Comparison of ENCODE assay signal across 8 cellular contexts in genomic region chr22:46057762-46058420, GRCh38.
A peak's percentile ranks its signal among the peaks of the same experiment; 100 is the strongest.
DNase-seq lines count a peak whose midpoint lies in the region; ATAC-seq and TF ChIP-seq lines count a peak whose summit lies in the region.

No MANE protein-coding gene starts in this region.

- H3K27ac ChIP-seq in H9 (ENCODE audit: insufficient read length, low read depth, low read length) (no peak overlapping the region), right atrium auricular region (peak overlapping the region; percentile 96 to 100)

- WGBS in H9 (ENCODE audit: extremely low coverage, insufficient read length, low lambda C conversion rate): 100% methylated on average over 2 of the region's 13 CpGs

- no peaks in the 10 kb centered on the region for H4K20me1 ChIP-seq in H9 (ENCODE audit: control insufficient read depth, insufficient read depth, insufficient read length)

- no peak overlapping the region for H2BK15ac ChIP-seq in H9 (ENCODE audit: low read depth, low read length)

- no peaks in the 10 kb centered on the region for H3K36me3 ChIP-seq in right atrium auricular region

- H3K4me3 ChIP-seq in right atrium auricular region: peak overlapping the region in 1 of 2 donors; percentile 66

- no peak overlapping the region for H3K4me2 ChIP-seq in H9 (ENCODE audit: insufficient read depth, insufficient read length, low read length)

- no peak overlapping the region for H4K5ac ChIP-seq in H9 (ENCODE audit: insufficient read length, low read depth, low read length)

- no peak overlapping the region for H3K4me3 Mint-ChIP-seq in H9
- peak overlapping the region; percentile 34 for H3K4me3 Mint-ChIP-seq in activated naive CD8-positive, alpha-beta T cell treated with anti-CD3 and anti-CD28 coated beads for 36 hours

- H4K8ac ChIP-seq in H9 (replicated peaks; ENCODE audit: insufficient read length, low read depth, low read length): no peak overlapping the region

- no peak overlapping the region for H2BK5ac ChIP-seq in H9 (ENCODE audit: insufficient read length, low read length)

- H3K4ac ChIP-seq in H9 (ENCODE audit: low read depth, low read length): no peak overlapping the region

- TF ChIP-seq CTCF in GM13976 (IDR thresholded peaks at IDR 0.05; ENCODE audit: borderline replicate concordance, control extremely low read depth, extremely low read depth, insufficient read depth, missing control alignments) (no peak), H9 (conservative IDR thresholded peaks at IDR 0.05) (no peak), right atrium auricular region (IDR thresholded peaks at IDR 0.05) (no peak)

- H3K9ac ChIP-seq in H9 (ENCODE audit: extremely low read depth, insufficient read length, low read length): no peak overlapping the region

- H3T11ph ChIP-seq in H9 (ENCODE audit: low read length): no peak overlapping the region

- no peaks in the 10 kb centered on the region for H3K36me3 Mint-ChIP-seq in H9 (ENCODE audit: insufficient read depth in 1 of 3, low read depth in 3 of 3)
- H3K36me3 Mint-ChIP-seq in activated naive CD8-positive, alpha-beta T cell treated with anti-CD3 and anti-CD28 coated beads for 36 hours: peaks cover 2% of the 10 kb centered on the region

- H3K4me1 Mint-ChIP-seq in H9: peaks cover 0 to 4% of the 10 kb centered on the region in 2 experiments; a peak in 2 of 4 replicates
- H3K4me1 Mint-ChIP-seq in activated naive CD8-positive, alpha-beta T cell treated with anti-CD3 and anti-CD28 coated beads for 36 hours: peaks cover 42% of the 10 kb centered on the region

- H3K56ac ChIP-seq in H9 (ENCODE audit: insufficient read length, low read depth, low read length): no peak overlapping the region

- H3K9me3 Mint-ChIP-seq in H9: no peaks in the 10 kb centered on the region
- H3K9me3 Mint-ChIP-seq in activated naive CD8-positive, alpha-beta T cell treated with anti-CD3 and anti-CD28 coated beads for 36 hours: no peaks in the 10 kb centered on the region

- H2BK120ac ChIP-seq in H9 (ENCODE audit: low read depth, low read length, poor library complexity, severe bottlenecking): no peak overlapping the region

- no peak overlapping the region for H3K27ac Mint-ChIP-seq in H9
- H3K27ac Mint-ChIP-seq in activated naive CD8-positive, alpha-beta T cell treated with anti-CD3 and anti-CD28 coated beads for 36 hours: peak overlapping the region; percentile 65

- H3K79me1 ChIP-seq in H9 (ENCODE audit: insufficient read depth, low read depth, low read length, poor library complexity, severe bottlenecking): no peaks in the 10 kb centered on the region

- peak; percentile 68 for ATAC-seq in stimulated activated naive CD8-positive, alpha-beta T cell treated with anti-CD3 and anti-CD28 coated beads, Interleukin-15, Interleukin-2, amounts not matched to agents 100 U/mL and 50 U/mL, for 24 hours

- H3K27me3 ChIP-seq in H9 (ENCODE audit: insufficient read depth, low read length): no peaks in the 10 kb centered on the region
- H3K27me3 ChIP-seq in right atrium auricular region: no peaks in the 10 kb centered on the region

- H4K91ac ChIP-seq in H9 (ENCODE audit: insufficient read length, low read depth, low read length): no peak overlapping the region

- H3K79me2 ChIP-seq in H9 (ENCODE audit: insufficient read depth, low read length): no peaks in the 10 kb centered on the region

- H3K4me1 ChIP-seq in H9 (ENCODE audit: insufficient read depth, low read length) (no peaks in the 10 kb centered on the region), right atrium auricular region (peaks cover 0 to 91% of the 10 kb centered on the region in 2 donors)

- no peak overlapping the region for H2BK12ac ChIP-seq in H9 (ENCODE audit: insufficient read length, low read depth, low read length)

- H3K27me3 Mint-ChIP-seq in H9 (ENCODE audit: low read depth): peaks cover 2% of the 10 kb centered on the region
- no peaks in the 10 kb centered on the region for H3K27me3 Mint-ChIP-seq in activated naive CD8-positive, alpha-beta T cell treated with anti-CD3 and anti-CD28 coated beads for 36 hours

- H3K18ac ChIP-seq in H9 (ENCODE audit: insufficient read length, low read depth, low read length): no peak overlapping the region

- H3K14ac ChIP-seq in H9 (ENCODE audit: insufficient read depth, low read length): no peak overlapping the region

- H2AFZ ChIP-seq in H9 (ENCODE audit: low read length): no peak overlapping the region

- H3K23ac ChIP-seq in H9 (ENCODE audit: insufficient read length, low read depth, low read length): no peak overlapping the region

- no peak overlapping the region for H2AK5ac ChIP-seq in H9 (ENCODE audit: insufficient read length, low read length)

- in situ Hi-C loops in GM13976 (cut with MboI; ENCODE audit: low sequenced_read_pairs, unreplicated experiment): no loop called here

- no peaks in the 10 kb centered on the region for H3K9me3 ChIP-seq in H9 (ENCODE audit: control insufficient read depth, low read depth, low read length)
- no peaks in the 10 kb centered on the region for H3K9me3 ChIP-seq in right atrium auricular region

- no peak overlapping the region for H2BK20ac ChIP-seq in H9 (ENCODE audit: low read depth, low read length, poor library complexity, severe bottlenecking)

- no peaks in the 10 kb centered on the region for H3K23me2 ChIP-seq in H9 (ENCODE audit: insufficient read length, low read depth, low read length, poor library complexity, severe bottlenecking)

- DNase-seq in GM13976 (ENCODE audit: low spot score) (peak; percentile 88), H9 (peak; percentile 9), NCI-H128 (lab: John Stamatoyannopoulos, UW; ENCODE audit: unreplicated experiment) (peak; percentile 49), right atrium auricular region (ENCODE audit: low spot score) (no peak), NCI-H187 treated with DMSO at 0.1 percent for 48 hours (lab: John Stamatoyannopoulos, UW) (no peak)
- peak; percentile 31 for DNase-seq in activated naive CD8-positive, alpha-beta T cell treated with anti-CD3 and anti-CD28 coated beads for 36 hours
- DNase-seq in stimulated activated naive CD8-positive, alpha-beta T cell treated with anti-CD3 and anti-CD28 coated beads, Interleukin-15, Interleukin-2, amounts not matched to agents 100 U/mL and 50 U/mL, for 24 hours: peak; percentile 37
- no peak for DNase-seq in effector CD4-positive, alpha-beta T cell

Comparison
In these comparisons a context has a peak if more than half of its experiments do, and no peak if none do; other contexts are left out.
1. DNase-seq: peak in GM13976 (single experiment), H9 (single experiment), NCI-H128 (single experiment), activated naive CD8-positive, alpha-beta T cell treated with anti-CD3 and anti-CD28 coated beads for 36 hours (single experiment) and stimulated activated naive CD8-positive, alpha-beta T cell treated with anti-CD3 and anti-CD28 coated beads, Interleukin-15, Interleukin-2, amounts not matched to agents 100 U/mL and 50 U/mL, for 24 hours (single experiment); none in right atrium auricular region (single experiment), NCI-H187 treated with DMSO at 0.1 percent for 48 hours (single experiment) and effector CD4-positive, alpha-beta T cell (single experiment).